2 cellular contexts compared by ENCODE assay signal in the genomic region with DNA sequence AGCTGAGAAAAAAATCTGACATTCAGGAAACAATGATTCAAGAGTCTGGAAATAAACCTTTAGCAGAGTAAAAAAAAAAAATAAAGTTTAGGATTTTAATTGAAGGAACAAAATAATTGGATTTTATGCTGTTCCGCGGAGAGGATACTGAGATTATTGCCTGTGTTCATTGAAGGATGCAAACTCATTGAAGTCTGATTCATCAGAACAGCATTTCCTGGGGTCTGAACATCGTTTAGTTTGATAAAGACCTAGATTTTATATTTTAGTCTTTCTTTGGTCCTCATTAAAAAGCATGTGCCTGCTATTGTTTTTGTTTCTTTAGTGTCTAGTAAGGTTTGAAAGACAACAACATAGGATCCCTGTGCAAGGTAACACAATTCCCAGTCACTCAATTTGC.
TF ChIP-seq lines count a peak whose summit lies in the region.

No MANE protein-coding gene starts in this region.

TF ChIP-seq in IMR-90, 13 proteins besides CTCF, POLR2A, EP300 and RAD21:
- TF ChIP-seq, protein P1, sequence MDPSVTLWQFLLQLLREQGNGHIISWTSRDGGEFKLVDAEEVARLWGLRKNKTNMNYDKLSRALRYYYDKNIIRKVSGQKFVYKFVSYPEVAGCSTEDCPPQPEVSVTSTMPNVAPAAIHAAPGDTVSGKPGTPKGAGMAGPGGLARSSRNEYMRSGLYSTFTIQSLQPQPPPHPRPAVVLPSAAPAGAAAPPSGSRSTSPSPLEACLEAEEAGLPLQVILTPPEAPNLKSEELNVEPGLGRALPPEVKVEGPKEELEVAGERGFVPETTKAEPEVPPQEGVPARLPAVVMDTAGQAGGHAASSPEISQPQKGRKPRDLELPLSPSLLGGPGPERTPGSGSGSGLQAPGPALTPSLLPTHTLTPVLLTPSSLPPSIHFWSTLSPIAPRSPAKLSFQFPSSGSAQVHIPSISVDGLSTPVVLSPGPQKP (IDR thresholded peaks at IDR 0.05; ENCODE audit: borderline replicate concordance, low read depth, low read length): no peak
- TF ChIP-seq CHD1 (IDR thresholded peaks at IDR 0.05; ENCODE audit: low read depth, low read length) (no peak), NFE2L2 (IDR thresholded peaks at IDR 0.05; ENCODE audit: low read depth, low read length) (no peak), MAFK (IDR thresholded peaks at IDR 0.05; ENCODE audit: low read depth, low read length) (no peak), RFX5 (IDR thresholded peaks at IDR 0.05; ENCODE audit: low read depth, low read length) (no peak), SMC3 (IDR thresholded peaks at IDR 0.05; ENCODE audit: low read depth, low read length) (no peak), RCOR1 (IDR thresholded peaks at IDR 0.05; ENCODE audit: insufficient replicate concordance, low read length) (no peak), CEBPB (IDR thresholded peaks at IDR 0.05; ENCODE audit: low read depth, low read length) (no peak), BHLHE40 (IDR thresholded peaks at IDR 0.05; ENCODE audit: low read depth, low read length) (no peak), MXI1 (IDR thresholded peaks at IDR 0.05; ENCODE audit: borderline replicate concordance, low read depth, low read length) (no peak), MAZ (IDR thresholded peaks at IDR 0.05; ENCODE audit: borderline replicate concordance, low read depth, low read length) (no peak), FOS (IDR thresholded peaks at IDR 0.05; ENCODE audit: low read depth, low read length) (no peak)
- TF ChIP-seq, protein P2, sequence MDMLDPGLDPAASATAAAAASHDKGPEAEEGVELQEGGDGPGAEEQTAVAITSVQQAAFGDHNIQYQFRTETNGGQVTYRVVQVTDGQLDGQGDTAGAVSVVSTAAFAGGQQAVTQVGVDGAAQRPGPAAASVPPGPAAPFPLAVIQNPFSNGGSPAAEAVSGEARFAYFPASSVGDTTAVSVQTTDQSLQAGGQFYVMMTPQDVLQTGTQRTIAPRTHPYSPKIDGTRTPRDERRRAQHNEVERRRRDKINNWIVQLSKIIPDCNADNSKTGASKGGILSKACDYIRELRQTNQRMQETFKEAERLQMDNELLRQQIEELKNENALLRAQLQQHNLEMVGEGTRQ (IDR thresholded peaks at IDR 0.05; ENCODE audit: low read depth, low read length): no peak

TF ChIP-seq in WTC11, 78 proteins besides CTCF, POLR2A, EP300 and RAD21:
- TF ChIP-seq TCF7 (CRISPR knock-in tag; IDR thresholded peaks at IDR 0.05; ENCODE audit: low read depth): no peak
- TF ChIP-seq ZNF423 (CRISPR knock-in tag; IDR thresholded peaks at IDR 0.05): no peak
- no peak for TF ChIP-seq CREB1 (CRISPR knock-in tag; IDR thresholded peaks at IDR 0.05)
- no peak for TF ChIP-seq NFATC4 (CRISPR knock-in tag; IDR thresholded peaks at IDR 0.05)
- no peak for TF ChIP-seq PRRX2 (CRISPR knock-in tag; IDR thresholded peaks at IDR 0.05)
- TF ChIP-seq, protein P3, sequence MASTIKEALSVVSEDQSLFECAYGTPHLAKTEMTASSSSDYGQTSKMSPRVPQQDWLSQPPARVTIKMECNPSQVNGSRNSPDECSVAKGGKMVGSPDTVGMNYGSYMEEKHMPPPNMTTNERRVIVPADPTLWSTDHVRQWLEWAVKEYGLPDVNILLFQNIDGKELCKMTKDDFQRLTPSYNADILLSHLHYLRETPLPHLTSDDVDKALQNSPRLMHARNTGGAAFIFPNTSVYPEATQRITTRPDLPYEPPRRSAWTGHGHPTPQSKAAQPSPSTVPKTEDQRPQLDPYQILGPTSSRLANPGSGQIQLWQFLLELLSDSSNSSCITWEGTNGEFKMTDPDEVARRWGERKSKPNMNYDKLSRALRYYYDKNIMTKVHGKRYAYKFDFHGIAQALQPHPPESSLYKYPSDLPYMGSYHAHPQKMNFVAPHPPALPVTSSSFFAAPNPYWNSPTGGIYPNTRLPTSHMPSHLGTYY (CRISPR knock-in tag; IDR thresholded peaks at IDR 0.05): no peak
- TF ChIP-seq, protein P4, sequence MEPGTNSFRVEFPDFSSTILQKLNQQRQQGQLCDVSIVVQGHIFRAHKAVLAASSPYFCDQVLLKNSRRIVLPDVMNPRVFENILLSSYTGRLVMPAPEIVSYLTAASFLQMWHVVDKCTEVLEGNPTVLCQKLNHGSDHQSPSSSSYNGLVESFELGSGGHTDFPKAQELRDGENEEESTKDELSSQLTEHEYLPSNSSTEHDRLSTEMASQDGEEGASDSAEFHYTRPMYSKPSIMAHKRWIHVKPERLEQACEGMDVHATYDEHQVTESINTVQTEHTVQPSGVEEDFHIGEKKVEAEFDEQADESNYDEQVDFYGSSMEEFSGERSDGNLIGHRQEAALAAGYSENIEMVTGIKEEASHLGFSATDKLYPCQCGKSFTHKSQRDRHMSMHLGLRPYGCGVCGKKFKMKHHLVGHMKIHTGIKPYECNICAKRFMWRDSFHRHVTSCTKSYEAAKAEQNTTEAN (CRISPR knock-in tag; IDR thresholded peaks at IDR 0.05): no peak
- TF ChIP-seq, protein P5, sequence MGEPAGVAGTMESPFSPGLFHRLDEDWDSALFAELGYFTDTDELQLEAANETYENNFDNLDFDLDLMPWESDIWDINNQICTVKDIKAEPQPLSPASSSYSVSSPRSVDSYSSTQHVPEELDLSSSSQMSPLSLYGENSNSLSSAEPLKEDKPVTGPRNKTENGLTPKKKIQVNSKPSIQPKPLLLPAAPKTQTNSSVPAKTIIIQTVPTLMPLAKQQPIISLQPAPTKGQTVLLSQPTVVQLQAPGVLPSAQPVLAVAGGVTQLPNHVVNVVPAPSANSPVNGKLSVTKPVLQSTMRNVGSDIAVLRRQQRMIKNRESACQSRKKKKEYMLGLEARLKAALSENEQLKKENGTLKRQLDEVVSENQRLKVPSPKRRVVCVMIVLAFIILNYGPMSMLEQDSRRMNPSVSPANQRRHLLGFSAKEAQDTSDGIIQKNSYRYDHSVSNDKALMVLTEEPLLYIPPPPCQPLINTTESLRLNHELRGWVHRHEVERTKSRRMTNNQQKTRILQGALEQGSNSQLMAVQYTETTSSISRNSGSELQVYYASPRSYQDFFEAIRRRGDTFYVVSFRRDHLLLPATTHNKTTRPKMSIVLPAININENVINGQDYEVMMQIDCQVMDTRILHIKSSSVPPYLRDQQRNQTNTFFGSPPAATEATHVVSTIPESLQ (CRISPR knock-in tag; IDR thresholded peaks at IDR 0.05): no peak
- TF ChIP-seq, protein P6, sequence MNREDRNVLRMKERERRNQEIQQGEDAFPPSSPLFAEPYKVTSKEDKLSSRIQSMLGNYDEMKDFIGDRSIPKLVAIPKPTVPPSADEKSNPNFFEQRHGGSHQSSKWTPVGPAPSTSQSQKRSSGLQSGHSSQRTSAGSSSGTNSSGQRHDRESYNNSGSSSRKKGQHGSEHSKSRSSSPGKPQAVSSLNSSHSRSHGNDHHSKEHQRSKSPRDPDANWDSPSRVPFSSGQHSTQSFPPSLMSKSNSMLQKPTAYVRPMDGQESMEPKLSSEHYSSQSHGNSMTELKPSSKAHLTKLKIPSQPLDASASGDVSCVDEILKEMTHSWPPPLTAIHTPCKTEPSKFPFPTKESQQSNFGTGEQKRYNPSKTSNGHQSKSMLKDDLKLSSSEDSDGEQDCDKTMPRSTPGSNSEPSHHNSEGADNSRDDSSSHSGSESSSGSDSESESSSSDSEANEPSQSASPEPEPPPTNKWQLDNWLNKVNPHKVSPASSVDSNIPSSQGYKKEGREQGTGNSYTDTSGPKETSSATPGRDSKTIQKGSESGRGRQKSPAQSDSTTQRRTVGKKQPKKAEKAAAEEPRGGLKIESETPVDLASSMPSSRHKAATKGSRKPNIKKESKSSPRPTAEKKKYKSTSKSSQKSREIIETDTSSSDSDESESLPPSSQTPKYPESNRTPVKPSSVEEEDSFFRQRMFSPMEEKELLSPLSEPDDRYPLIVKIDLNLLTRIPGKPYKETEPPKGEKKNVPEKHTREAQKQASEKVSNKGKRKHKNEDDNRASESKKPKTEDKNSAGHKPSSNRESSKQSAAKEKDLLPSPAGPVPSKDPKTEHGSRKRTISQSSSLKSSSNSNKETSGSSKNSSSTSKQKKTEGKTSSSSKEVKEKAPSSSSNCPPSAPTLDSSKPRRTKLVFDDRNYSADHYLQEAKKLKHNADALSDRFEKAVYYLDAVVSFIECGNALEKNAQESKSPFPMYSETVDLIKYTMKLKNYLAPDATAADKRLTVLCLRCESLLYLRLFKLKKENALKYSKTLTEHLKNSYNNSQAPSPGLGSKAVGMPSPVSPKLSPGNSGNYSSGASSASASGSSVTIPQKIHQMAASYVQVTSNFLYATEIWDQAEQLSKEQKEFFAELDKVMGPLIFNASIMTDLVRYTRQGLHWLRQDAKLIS (CRISPR knock-in tag; IDR thresholded peaks at IDR 0.05; ENCODE audit: borderline replicate concordance): no peak
- no peak for TF ChIP-seq MXD4 (CRISPR knock-in tag; IDR thresholded peaks at IDR 0.05; ENCODE audit: borderline replicate concordance)
- no peak for TF ChIP-seq IRF2 (CRISPR knock-in tag; IDR thresholded peaks at IDR 0.05; ENCODE audit: borderline replicate concordance, low read depth)
